29 cellular contexts compared by ENCODE assay signal in the genomic region with DNA sequence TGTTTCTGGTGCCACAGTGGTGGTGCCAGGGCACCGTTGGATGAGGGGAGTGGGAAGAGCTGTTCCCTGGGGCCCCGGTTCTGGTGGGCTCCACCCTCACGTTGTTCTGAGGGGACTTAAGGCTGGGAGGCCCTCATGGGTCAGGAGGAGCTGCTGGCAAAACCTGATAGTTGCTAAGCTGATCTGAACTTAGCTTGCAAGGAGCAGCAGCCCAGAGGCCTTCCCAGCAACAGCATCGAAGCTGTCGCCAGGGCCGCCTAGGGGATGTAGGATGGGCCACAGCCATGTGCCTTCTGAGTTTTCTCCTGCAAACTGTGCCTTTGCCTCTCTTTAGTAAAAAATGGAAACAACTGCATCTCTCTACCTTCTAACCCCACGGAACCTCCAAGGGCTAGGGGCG.
"Had no signal": no experiment of that assay in that cellular context is flagged by ENCODE, and none has a peak within 500 bp of the region (broad histone marks: within the 10 kb centered on the region; RNA-seq: fewer than 3 reads in every experiment).

No MANE protein-coding gene starts in this region.

- H3K27me3 ChIP-seq: foreskin keratinocyte, gastroesophageal sphincter, heart left ventricle, hepatocyte, neutrophil, tibial nerve, upper lobe of left lung, vagina had no signal

- H3K79me2 ChIP-seq: hepatocyte had no signal

- H3K27ac ChIP-seq: epithelial cell of prostate, foreskin keratinocyte, gastroesophageal sphincter, heart left ventricle, hepatocyte, neutrophil, psoas muscle, thoracic aorta, tibial nerve, upper lobe of left lung, vagina had no signal

- H3K4me1 ChIP-seq: foreskin keratinocyte, gastroesophageal sphincter, psoas muscle, tibial nerve, upper lobe of left lung, vagina had no signal

- H3K36me3 ChIP-seq: thoracic aorta had no signal

- DNase-seq: effector CD8-positive, alpha-beta T cell; endodermal cell; foreskin keratinocyte; heart left ventricle; kidney; mesenchymal stem cell; mucosa of descending colon; naive B cell; psoas muscle; right cardiac atrium; small intestine; stimulated activated CD4-positive, alpha-beta T cell treated with anti-CD3 and anti-CD28 coated beads, Interleukin-12 subunit alpha, Interleukin-12 subunit beta, amount 100 ng/mL, for 4 hours; stimulated activated CD4-positive, alpha-beta T cell treated with anti-CD3 and anti-CD28 coated beads, Interleukin-1b, Interleukin-23, amount 100 ng/mL, for 48 hours; stimulated activated CD4-positive, alpha-beta T cell treated with anti-CD3 and anti-CD28 coated beads, Interleukin-4, amount 100 ng/mL, for 1 hour; stimulated activated CD8-positive, alpha-beta memory T cell treated with anti-CD3 and anti-CD28 coated beads, Interleukin-4, amount 100 ng/mL, for 48 hours; stimulated activated naive CD4-positive, alpha-beta T cell; substantia nigra; upper lobe of left lung had no signal

- H3K9me3 ChIP-seq: gastroesophageal sphincter, heart left ventricle, mucosa of descending colon, neutrophil, psoas muscle, thoracic aorta, tibial nerve, upper lobe of left lung, vagina had no signal

- H3K4me3 ChIP-seq: gastroesophageal sphincter, heart left ventricle, hepatocyte, lung, mucosa of descending colon, psoas muscle, thoracic aorta, tibial nerve, upper lobe of left lung, vagina had no signal

- H3K4me2 ChIP-seq: hepatocyte had no signal

- H2AFZ ChIP-seq: hepatocyte had no signal

- ATAC-seq: esophagus mucosa; foreskin keratinocyte; gastroesophageal sphincter; heart left ventricle; left lobe of liver; mucosa of descending colon; natural killer cell treated with Interleukin-12 subunit alpha and Interleukin-12 subunit beta and Interleukin-15 and Interleukin-18, amount 100 ng/mL, for 72 hours; psoas muscle; right cardiac atrium had no signal
